Comparison of ENCODE assay signal across 37 cellular contexts in the genomic region with DNA sequence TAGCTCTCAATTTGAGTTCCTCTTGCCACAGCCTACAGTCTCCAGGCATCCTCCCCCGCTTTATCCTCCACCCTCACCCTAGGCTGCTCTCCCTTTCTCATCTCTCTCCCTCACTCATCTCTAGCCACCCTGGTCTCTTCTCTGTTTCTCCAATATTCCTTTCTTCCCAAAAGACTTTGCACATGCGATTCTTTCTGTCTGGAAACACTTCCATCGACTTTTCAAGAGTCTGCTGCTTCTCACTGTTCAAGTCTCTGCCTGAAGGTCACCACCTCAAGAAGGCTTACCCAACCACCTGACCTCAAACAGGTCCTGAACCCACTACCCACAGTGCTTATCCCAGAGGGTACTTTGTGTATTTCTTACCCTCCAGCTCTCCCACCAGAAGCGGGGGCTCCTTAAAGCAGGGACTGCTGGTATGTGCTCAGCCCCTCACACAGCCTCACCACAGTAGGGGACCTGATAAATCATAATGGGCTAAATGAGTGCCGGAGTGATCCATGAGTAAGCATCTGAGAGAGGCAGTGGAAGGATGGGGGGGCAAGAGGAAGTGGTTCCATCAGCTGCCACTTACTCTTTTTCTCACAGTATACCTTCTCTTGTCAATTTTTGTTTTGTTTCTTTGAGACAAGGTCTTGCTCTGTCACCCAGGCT. TPM values are rescaled to one million over a fixed set of nuclear protein-coding genes. Genes with fewer than 3 reads are reported as not detected.
"Had no signal": no experiment of that assay in that cellular context is flagged by ENCODE, and none has a peak within 500 bp of the region (broad histone marks: within the 10 kb centered on the region; RNA-seq: fewer than 3 reads in every experiment).

No MANE protein-coding gene starts in this region.

- H3K27me3 Mint-ChIP-seq: activated CD4-positive, alpha-beta T cell treated with anti-CD3 and anti-CD28 coated beads, Interleukin-2, amount 10 ng/mL, durations not matched to agents 24 days and 14 days; activated naive CD8-positive, alpha-beta T cell had no signal

- H3K9ac ChIP-seq: KMS-11 had no signal

- H3K36me3 Mint-ChIP-seq: activated naive CD4-positive, alpha-beta T cell treated with anti-CD3 and anti-CD28 coated beads, Interleukin-2, amount 10 ng/mL, durations not matched to agents 7 days and 5 days had no signal

- H3K4me1 Mint-ChIP-seq: activated CD4-positive, alpha-beta T cell treated with anti-CD3 and anti-CD28 coated beads, Interleukin-2, amount 10 ng/mL, durations not matched to agents 24 days and 14 days; activated naive CD4-positive, alpha-beta T cell treated with anti-CD3 and anti-CD28 coated beads, Interleukin-2, amount 10 ng/mL, durations not matched to agents 7 days and 5 days; central memory CD8-positive, alpha-beta T cell had no signal

- H3K27ac ChIP-seq: ascending aorta, cardiac muscle cell, KMS-11, PC-9, SJCRH30, SK-N-MC, WERI-Rb-1 had no signal

- H3K4me3 Mint-ChIP-seq: activated CD4-positive, alpha-beta T cell treated with anti-CD3 and anti-CD28 coated beads, Interleukin-2, amount 10 ng/mL, durations not matched to agents 24 days and 14 days; activated naive CD4-positive, alpha-beta T cell treated with anti-CD3 and anti-CD28 coated beads, Interleukin-2, amount 10 ng/mL, durations not matched to agents 7 days and 5 days; activated naive CD8-positive, alpha-beta T cell; central memory CD8-positive, alpha-beta T cell had no signal

- H3K9me3 ChIP-seq: ascending aorta, SJCRH30 had no signal

- H3K4me3 ChIP-seq: ascending aorta, cardiac muscle cell, PC-9, SJCRH30, SK-N-MC had no signal

- H3K9me3 Mint-ChIP-seq: activated CD4-positive, alpha-beta T cell treated with anti-CD3 and anti-CD28 coated beads, Interleukin-2, amount 10 ng/mL, durations not matched to agents 24 days and 14 days; activated naive CD4-positive, alpha-beta T cell treated with anti-CD3 and anti-CD28 coated beads, Interleukin-2, amount 10 ng/mL, durations not matched to agents 7 days and 5 days had no signal

- H3K36me3 ChIP-seq: ascending aorta, cardiac muscle cell, SJCRH30, WERI-Rb-1 had no signal

- DNase-seq: activated CD4-positive, alpha-beta T cell treated with anti-CD3 and anti-CD28 coated beads, Interleukin-2, amount 10 ng/mL, durations not matched to agents 24 days and 14 days; activated CD4-positive, alpha-beta T cell treated with anti-CD3 and anti-CD28 coated beads, Interleukin-2, amount 50 U/mL, for 4 hours; activated CD8-positive, alpha-beta memory T cell treated with anti-CD3 and anti-CD28 coated beads, Interleukin-2, amount 50 U/mL, for 4 hours; activated effector memory CD4-positive, alpha-beta T cell treated with Interleukin-2 at 50 U/mL for 16 hours; activated naive CD4-positive, alpha-beta T cell treated with anti-CD3 and anti-CD28 coated beads, Interleukin-2, amount 10 ng/mL, durations not matched to agents 7 days and 5 days; activated T-cell treated with anti-CD3 and anti-CD28 coated beads for 4 hours; activated T-cell treated with anti-CD3 and anti-CD28 coated beads, Interleukin-2, amount 50 U/mL, for 48 hours; amygdala; MM.1S; MV-4-11; NCI-H1092 treated with DMSO at 0.1 percent for 48 hours; NCI-H1417; NCI-H146; NCI-H187; NCI-H2029 treated with DMSO at 0.1 percent for 48 hours; NCI-H2107; NCI-H2171; NCI-H510A; NCI-H526; NCI-H748 treated with DMSO at 0.1 percent for 48 hours; NK-92 treated with Interleukin-12 subunit alpha and Interleukin-12 subunit beta, amount 100 ng/mL, for 24 hours; PC-9; SHP77; SJCRH30; T1000; WERI-Rb-1 had no signal

- H3K4me2 ChIP-seq: KMS-11, PC-9 had no signal

- H3K27me3 ChIP-seq: ascending aorta, cardiac muscle cell, SJCRH30 had no signal

- H3K27ac Mint-ChIP-seq: activated CD4-positive, alpha-beta T cell treated with anti-CD3 and anti-CD28 coated beads, Interleukin-2, amount 10 ng/mL, durations not matched to agents 24 days and 14 days; activated naive CD4-positive, alpha-beta T cell treated with anti-CD3 and anti-CD28 coated beads, Interleukin-2, amount 10 ng/mL, durations not matched to agents 7 days and 5 days; activated naive CD8-positive, alpha-beta T cell had no signal

- H3K4me1 ChIP-seq: ascending aorta, SJCRH30 had no signal

RNA-seq across cellular contexts. Expression of gene KRTAP19-8, which starts 14.3 kb away (rescaled TPM):
- total RNA-seq: activated CD4-positive, alpha-beta T cell treated with anti-CD3 and anti-CD28 coated beads, Interleukin-2, amount 10 ng/mL, durations not matched to agents 24 days and 14 days; ascending aorta; cardiac muscle cell; LHCN-M2; OCI-LY7; PC-9; SJCRH30; T-helper 1 cell treated with Interleukin-12 subunit alpha and Interleukin-12 subunit beta and Interleukin-4 antibody, amounts not matched to agents 30 ng/mL and 1 ng/mL, for 36 hours; T-helper 2 cell treated with Interferon-gamma antibody and Interleukin-4, amounts not matched to agents 100 ng/mL and 5 ng/mL, for 36 hours had no signal
- polyA plus RNA-seq: adipose tissue, cardiac muscle cell had no signal
